ENCODE assay signal across 23 cellular contexts in the genomic region with DNA sequence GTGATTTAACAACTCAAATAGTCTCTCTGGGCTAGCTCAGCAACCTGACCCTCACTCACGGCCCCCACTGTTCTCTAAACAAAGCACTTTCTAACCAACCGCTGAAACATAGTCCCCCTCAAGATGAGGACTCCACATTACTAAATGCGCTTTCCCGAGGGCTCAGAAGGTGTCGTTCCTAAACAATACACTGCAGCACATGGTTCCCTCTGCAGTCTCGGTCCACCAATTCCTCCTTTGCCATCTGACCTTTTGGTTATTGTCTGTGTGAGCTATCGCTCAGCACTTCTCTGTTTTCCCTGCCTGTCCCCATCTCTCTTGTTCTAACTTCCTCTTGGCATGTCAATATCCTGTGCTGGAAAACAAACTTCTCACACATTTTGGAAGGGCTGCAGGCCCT. TPM values are rescaled to one million over a fixed set of nuclear protein-coding genes. Genes with fewer than 3 reads are reported as not detected.
DNase-seq lines count a peak whose midpoint lies in the region; ATAC-seq and TF ChIP-seq lines count a peak whose summit lies in the region.
"Had no signal": no experiment of that assay in that cellular context is flagged by ENCODE, and none has a peak within 500 bp of the region (broad histone marks: within the 10 kb centered on the region; RNA-seq: fewer than 3 reads in every experiment).

No MANE protein-coding gene starts in this region.

- no peaks in the 10 kb centered on the region for H3K9me3 ChIP-seq in osteoblast (ENCODE audit: low read depth, low read length)
- H3K9me3 ChIP-seq: Caco-2, transverse colon had no signal

- H3K4me2 ChIP-seq in GM23338 (peak overlapping the region; percentile 35; the same call in 1 of the 2 replicates), osteoblast (ENCODE audit: insufficient read depth, low read length) (no peak overlapping the region)

- DNase-seq in GM23338 (ENCODE audit: low spot score), result no peak
- DNase-seq in WTC11 (ENCODE audit: low spot score), result no peak
- DNase-seq in left kidney (ENCODE audit: low read depth, low spot score), result peak; percentile 62
- peak; percentile 8 for DNase-seq in osteoblast (ENCODE audit: insufficient read length, low spot score, missing footprints)
- DNase-seq in NCI-H2227 (lab: John Stamatoyannopoulos, UW; ENCODE audit: unreplicated experiment), result no peak
- DNase-seq in mucosa of gallbladder (ENCODE audit: low spot score), result no peak
- DNase-seq: Caco-2; central memory CD4-positive, alpha-beta T cell; GOT3; NCI-H1048; NCI-H1930; NCI-H226; NCI-H82; nucleus accumbens; stimulated activated CD4-positive, alpha-beta T cell treated with anti-CD3 and anti-CD28 coated beads, Interleukin-4, amount 100 ng/mL, for 24 hours; stimulated activated naive CD4-positive, alpha-beta T cell treated with Interleukin-2 at 50 U/mL for 16 hours; transverse colon; WERI-Rb-1 had no signal

- H3K4me3 ChIP-seq in GM23338 (no peak overlapping the region), osteoblast (ENCODE audit: insufficient read depth, low read length) (no peak overlapping the region)
- H3K4me3 ChIP-seq: transverse colon had no signal

- POLR2A ChIA-PET in WTC11 (lab: Charles Lee), result no interaction called here

- H3K27ac Mint-ChIP-seq in GM23338 (no peak overlapping the region), WTC11 (0 out of 2 replicates have a peak overlapping the region, but pooled peaks have one; percentile 5)
- H3K27ac Mint-ChIP-seq: activated naive CD4-positive, alpha-beta T cell treated with anti-CD3 and anti-CD28 coated beads, Interleukin-2, amount 50 U/mL, for 72 hours had no signal

- H3K79me2 ChIP-seq in GM23338 (replicated peaks; ENCODE audit: insufficient read depth) (no peaks in the 10 kb centered on the region), osteoblast (ENCODE audit: insufficient read depth, low read length) (no peaks in the 10 kb centered on the region)

- peaks cover 24% of the 10 kb centered on the region for H3K4me1 Mint-ChIP-seq in GM23338
- H3K4me1 Mint-ChIP-seq in WTC11, result peaks cover 26% of the 10 kb centered on the region

- H3F3A ChIP-seq in GM23338 (replicated peaks; ENCODE audit: low read depth), result no peaks in the 10 kb centered on the region

- H3K27me3 Mint-ChIP-seq in GM23338 (ENCODE audit: insufficient read depth, low read depth, poor library complexity), result peaks cover 4% of the 10 kb centered on the region
- H3K27me3 Mint-ChIP-seq in WTC11 (ENCODE audit: low read depth), result peaks cover 5% of the 10 kb centered on the region

- H4K20me1 ChIP-seq in GM23338 (replicated peaks; ENCODE audit: insufficient read depth), result no peaks in the 10 kb centered on the region
- H4K20me1 ChIP-seq in osteoblast (ENCODE audit: insufficient read depth, low read length), result no peaks in the 10 kb centered on the region

- H3K9me2 ChIP-seq in GM23338 (ENCODE audit: insufficient read depth), result no peaks in the 10 kb centered on the region

- H3K27me3 ChIP-seq in GM23338 (ENCODE audit: insufficient read depth) (peaks cover 8% of the 10 kb centered on the region), osteoblast (ENCODE audit: insufficient read depth, low read length) (no peaks in the 10 kb centered on the region)
- H3K27me3 ChIP-seq: transverse colon had no signal

- H3K9me3 Mint-ChIP-seq in GM23338 (no peaks in the 10 kb centered on the region), WTC11 (no peaks in the 10 kb centered on the region)
- H3K9me3 Mint-ChIP-seq: activated naive CD4-positive, alpha-beta T cell treated with anti-CD3 and anti-CD28 coated beads, Interleukin-2, amount 50 U/mL, for 72 hours had no signal

- H3K27ac ChIP-seq in GM23338 (ENCODE audit: low read depth) (no peak overlapping the region), osteoblast (ENCODE audit: low read depth, low read length) (no peak overlapping the region)
- H3K27ac ChIP-seq: transverse colon, WERI-Rb-1 had no signal

- H3K4me3 Mint-ChIP-seq in GM23338, result no peak overlapping the region
- H3K4me3 Mint-ChIP-seq in WTC11, result no peak overlapping the region

- CTCF ChIA-PET in WTC11 (lab: Charles Lee), result interaction anchor here (4.4 kb wide), 1 partner anchor 8 kb away, joined by 31 read pairs; a partner anchor contains a TSS

- H3K36me3 Mint-ChIP-seq in GM23338 (ENCODE audit: low read depth), result no peaks in the 10 kb centered on the region
- no peaks in the 10 kb centered on the region for H3K36me3 Mint-ChIP-seq in WTC11
- H3K36me3 Mint-ChIP-seq: activated naive CD4-positive, alpha-beta T cell treated with anti-CD3 and anti-CD28 coated beads, Interleukin-2, amount 50 U/mL, for 72 hours had no signal

- no peaks in the 10 kb centered on the region for H3K36me3 ChIP-seq in GM23338 (ENCODE audit: insufficient read depth)
- no peaks in the 10 kb centered on the region for H3K36me3 ChIP-seq in osteoblast (ENCODE audit: insufficient read depth, low read length)
- H3K36me3 ChIP-seq: transverse colon, WERI-Rb-1 had no signal

- peak; percentile 65 for ATAC-seq in GM23338
- peak; percentile 64 for ATAC-seq in WTC11
- no peak for ATAC-seq in SK-N-SH treated with all-trans-retinoic acid at 6 μM for 48 hours
- ATAC-seq in esophagus mucosa, result no peak
- ATAC-seq: activated naive CD4-positive, alpha-beta T cell treated with anti-CD3 and anti-CD28 coated beads, Interleukin-2, amount 50 U/mL, for 72 hours; Right ventricle myocardium inferior had no signal

- H2AFZ ChIP-seq in GM23338 (0 out of 2 replicates have a peak overlapping the region, but pooled peaks have one; percentile 28), osteoblast (ENCODE audit: low read length) (no peak overlapping the region)

- H3K4me1 ChIP-seq in GM23338 (ENCODE audit: insufficient read depth) (peaks cover 12% of the 10 kb centered on the region; the same call in 1 of the 2 replicates), osteoblast (ENCODE audit: insufficient read depth, low read length) (no peaks in the 10 kb centered on the region)
- H3K4me1 ChIP-seq: transverse colon had no signal

- TF ChIP-seq CTCF in GM23338 (conservative IDR thresholded peaks at IDR 0.05; ENCODE audit: low read depth in 2 of 2) (no peak), WTC11 (IDR thresholded peaks at IDR 0.05) (no peak), osteoblast (IDR thresholded peaks at IDR 0.05; ENCODE audit: extremely low read depth, low read depth, low read length) (no peak)

TF ChIP-seq in GM23338, 12 proteins besides CTCF, POLR2A, EP300 and RAD21 (continues in another document):
- no peak for TF ChIP-seq NANOG (IDR thresholded peaks at IDR 0.05; ENCODE audit: borderline replicate concordance)
- TF ChIP-seq STAT1 (IDR thresholded peaks at IDR 0.05; ENCODE audit: unreplicated experiment), result no peak
- TF ChIP-seq CREB1 (CRISPR knock-in tag; IDR thresholded peaks at IDR 0.05; ENCODE audit: low read depth), result no peak

TF ChIP-seq in WTC11, 78 proteins besides CTCF, POLR2A, EP300 and RAD21 (continues in another document):
- no peak for TF ChIP-seq KAT7 (CRISPR knock-in tag; IDR thresholded peaks at IDR 0.05; ENCODE audit: borderline replicate concordance)
- TF ChIP-seq, protein P1, sequence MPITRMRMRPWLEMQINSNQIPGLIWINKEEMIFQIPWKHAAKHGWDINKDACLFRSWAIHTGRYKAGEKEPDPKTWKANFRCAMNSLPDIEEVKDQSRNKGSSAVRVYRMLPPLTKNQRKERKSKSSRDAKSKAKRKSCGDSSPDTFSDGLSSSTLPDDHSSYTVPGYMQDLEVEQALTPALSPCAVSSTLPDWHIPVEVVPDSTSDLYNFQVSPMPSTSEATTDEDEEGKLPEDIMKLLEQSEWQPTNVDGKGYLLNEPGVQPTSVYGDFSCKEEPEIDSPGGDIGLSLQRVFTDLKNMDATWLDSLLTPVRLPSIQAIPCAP (CRISPR knock-in tag; IDR thresholded peaks at IDR 0.05), result no peak

TF ChIP-seq in SK-N-SH treated with all-trans-retinoic acid at 6 μM for 48 hours, 23 proteins besides CTCF, POLR2A, EP300 and RAD21:
- TF ChIP-seq, protein P2, sequence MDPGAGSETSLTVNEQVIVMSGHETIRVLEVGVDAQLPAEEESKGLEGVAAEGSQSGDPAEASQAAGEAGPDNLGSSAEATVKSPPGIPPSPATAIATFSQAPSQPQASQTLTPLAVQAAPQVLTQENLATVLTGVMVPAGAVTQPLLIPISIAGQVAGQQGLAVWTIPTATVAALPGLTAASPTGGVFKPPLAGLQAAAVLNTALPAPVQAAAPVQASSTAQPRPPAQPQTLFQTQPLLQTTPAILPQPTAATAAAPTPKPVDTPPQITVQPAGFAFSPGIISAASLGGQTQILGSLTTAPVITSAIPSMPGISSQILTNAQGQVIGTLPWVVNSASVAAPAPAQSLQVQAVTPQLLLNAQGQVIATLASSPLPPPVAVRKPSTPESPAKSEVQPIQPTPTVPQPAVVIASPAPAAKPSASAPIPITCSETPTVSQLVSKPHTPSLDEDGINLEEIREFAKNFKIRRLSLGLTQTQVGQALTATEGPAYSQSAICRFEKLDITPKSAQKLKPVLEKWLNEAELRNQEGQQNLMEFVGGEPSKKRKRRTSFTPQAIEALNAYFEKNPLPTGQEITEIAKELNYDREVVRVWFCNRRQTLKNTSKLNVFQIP (CRISPR knock-in tag; IDR thresholded peaks at IDR 0.05; ENCODE audit: borderline replicate concordance, low read depth), result no peak
- TF ChIP-seq, protein P3, sequence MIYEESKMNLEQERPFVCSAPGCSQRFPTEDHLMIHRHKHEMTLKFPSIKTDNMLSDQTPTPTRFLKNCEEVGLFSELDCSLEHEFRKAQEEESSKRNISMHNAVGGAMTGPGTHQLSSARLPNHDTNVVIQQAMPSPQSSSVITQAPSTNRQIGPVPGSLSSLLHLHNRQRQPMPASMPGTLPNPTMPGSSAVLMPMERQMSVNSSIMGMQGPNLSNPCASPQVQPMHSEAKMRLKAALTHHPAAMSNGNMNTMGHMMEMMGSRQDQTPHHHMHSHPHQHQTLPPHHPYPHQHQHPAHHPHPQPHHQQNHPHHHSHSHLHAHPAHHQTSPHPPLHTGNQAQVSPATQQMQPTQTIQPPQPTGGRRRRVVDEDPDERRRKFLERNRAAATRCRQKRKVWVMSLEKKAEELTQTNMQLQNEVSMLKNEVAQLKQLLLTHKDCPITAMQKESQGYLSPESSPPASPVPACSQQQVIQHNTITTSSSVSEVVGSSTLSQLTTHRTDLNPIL (CRISPR knock-in tag; IDR thresholded peaks at IDR 0.05; ENCODE audit: low read depth), result no peak
- TF ChIP-seq PPARA (CRISPR knock-in tag; IDR thresholded peaks at IDR 0.05; ENCODE audit: borderline replicate concordance), result no peak
- TF ChIP-seq ZNF70 (CRISPR knock-in tag; IDR thresholded peaks at IDR 0.05), result no peak
- no peak for TF ChIP-seq BACH2 (CRISPR knock-in tag; IDR thresholded peaks at IDR 0.05; ENCODE audit: borderline replicate concordance)
- TF ChIP-seq RARB (CRISPR knock-in tag; IDR thresholded peaks at IDR 0.05), result no peak
- TF ChIP-seq OSR1 (CRISPR knock-in tag; IDR thresholded peaks at IDR 0.05), result no peak
- no peak for TF ChIP-seq ARNTL (CRISPR knock-in tag; IDR thresholded peaks at IDR 0.05; ENCODE audit: borderline replicate concordance, low read depth)
- TF ChIP-seq ZNF8 (CRISPR knock-in tag; IDR thresholded peaks at IDR 0.05), result no peak

RNA-seq across cellular contexts. Expression of a gene that starts 7.2 kb away (rescaled TPM):
- 3.4 and 6.0 TPM in 2 replicates for total RNA-seq in GM23338 (2014; rRNA removed; shearing (Covaris generic))
- polyA plus RNA-seq in GM23338 (2016; fragmentation: Nextera tagmentation; extraction: Ambion mirVana), result 5.7 and 6.1 TPM in 2 replicates
- 5.2 to 8.3 TPM (median 6.5 TPM) in 3 replicates for total RNA-seq in WTC11 (2021)
- total RNA-seq in osteoblast, result 0.59 and 0.72 TPM in 2 replicates
- total RNA-seq in mucosa of gallbladder, result 61.9 TPM
- total RNA-seq in esophagus mucosa, result 35.1 TPM
- total RNA-seq: LHCN-M2 had no signal

Comparison
In these comparisons a context has a peak if more than half of its experiments do, and no peak if none do; other contexts are left out.
1. ATAC-seq: peak in GM23338 (single experiment) and WTC11 (single experiment); none in SK-N-SH treated with all-trans-retinoic acid at 6 μM for 48 hours (single experiment) and esophagus mucosa (single experiment).
2. DNase-seq: peak in left kidney (single experiment) and osteoblast (single experiment); none in GM23338 (single experiment), WTC11 (single experiment), NCI-H2227 (single experiment) and mucosa of gallbladder (single experiment).